8 cellular contexts compared by ENCODE assay signal in genomic region chr1:150696995-150697927, GRCh38. TPM values are rescaled to one million over a fixed set of nuclear protein-coding genes. Genes with fewer than 3 reads are reported as not detected.
DNase-seq lines count a peak whose midpoint lies in the region; ATAC-seq and TF ChIP-seq lines count a peak whose summit lies in the region.

TSS of gene GOLPH3L (minus strand) at chr1:150697154. CDS start at chr1:150694838, 2,316 bp downstream.

- no peak for TF ChIP-seq CTCF in coronary artery (IDR thresholded peaks at IDR 0.05)

- peak within 1 kb of the TSS; percentile 74 for H3K4me3 ChIP-seq in coronary artery

- peak within 1 kb of the TSS; percentile 58 to 62 for H3K27ac ChIP-seq in coronary artery

- ATAC-seq in HG03460 (IDR thresholded peaks at IDR 0.05; ENCODE audit: unreplicated experiment) (peak; percentile 98), left colon (peak; percentile 91)

- DNase-seq in Ammon's horn (ENCODE audit: low spot score) (peak; percentile 98), GM19240 (ENCODE audit: insufficient read length, low spot score) (peak; percentile 65), NCI-H526 (lab: John Stamatoyannopoulos, UW) (peak; percentile 100), coronary artery (ENCODE audit: low spot score) (peak; percentile 97), left colon (peak; percentile 88 to 98)
- DNase-seq in activated CD4-positive, alpha-beta T cell treated with anti-CD3 and anti-CD28 coated beads for 48 hours, result peak; percentile 92
- peak; percentile 93 for DNase-seq in stimulated activated CD4-positive, alpha-beta T cell treated with anti-CD3 and anti-CD28 coated beads, Interleukin-1b, Interleukin-23, amount 100 ng/mL, for 48 hours

- intact Hi-C loops in left colon (cut with DNase I, micrococcal nuclease), result no loop called here

RNA-seq across cellular contexts. Expression of gene GOLPH3L, which starts in this region (rescaled TPM):
- total RNA-seq in left colon, result 10 to 100 TPM; 71.3 to 87.1 TPM

Comparison
In these comparisons a context has a peak if more than half of its experiments do, and no peak if none do; other contexts are left out.
1. Peak in every context shown above with its lines: DNase-seq, ATAC-seq, H3K4me3 ChIP-seq and H3K27ac ChIP-seq.